ENCODE assay signal across 8 cellular contexts in the genomic region with DNA sequence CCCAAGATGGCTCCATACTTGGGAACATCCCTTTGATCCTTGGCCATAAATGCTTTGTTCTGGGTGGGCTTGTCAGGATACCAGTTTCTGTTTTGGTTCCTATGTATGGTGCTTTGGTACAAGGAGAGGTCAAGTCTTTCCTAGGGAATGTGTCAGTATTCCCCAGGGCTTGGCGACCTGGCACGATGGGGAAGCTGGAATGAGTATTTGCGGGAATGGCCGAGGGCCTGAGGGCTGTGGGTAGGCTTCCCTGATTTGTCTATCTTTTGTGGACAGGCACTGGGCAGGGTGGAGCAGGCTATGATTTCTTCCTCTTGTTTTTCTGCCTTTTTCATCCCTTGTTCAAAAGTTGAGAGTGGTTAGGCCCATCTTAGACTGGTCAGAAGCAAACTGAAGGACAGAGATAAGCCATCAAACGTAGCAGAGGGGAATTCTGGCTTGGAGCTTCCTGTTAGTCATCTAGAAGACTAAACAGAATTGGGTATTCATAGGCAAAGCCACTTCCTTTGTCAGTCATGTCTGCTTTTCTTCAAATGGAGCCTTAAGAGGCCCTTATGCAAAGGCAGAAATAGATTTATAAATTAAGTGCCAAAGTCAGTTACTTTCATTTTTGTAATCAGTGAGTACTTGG. TPM values are rescaled to one million over a fixed set of nuclear protein-coding genes. Genes with fewer than 3 reads are reported as not detected.
A peak's percentile ranks its signal among the peaks of the same experiment; 100 is the strongest.
DNase-seq lines count a peak whose midpoint lies in the region; ATAC-seq and TF ChIP-seq lines count a peak whose summit lies in the region.

No MANE protein-coding gene starts in this region.

- no peaks in the 10 kb centered on the region for H3K36me3 ChIP-seq in IMR-90 (ENCODE audit: control insufficient read depth, insufficient read depth, low read length)
- no peaks in the 10 kb centered on the region for H3K36me3 ChIP-seq in stomach

- H3K4me2 ChIP-seq in IMR-90 (ENCODE audit: low read depth, low read length), result peak overlapping the region; percentile 76; the same call in 1 of the 2 replicates

- peak overlapping the region; percentile 93; the same call in 2 of the 3 replicates for H2BK15ac ChIP-seq in IMR-90 (ENCODE audit: low read depth, low read length)

- CTCF ChIA-PET in IMR-90 (lab: Yijun Ruan, JAX), result no interaction called here

- BruUV-seq in IMR-90 (replicated peaks; lab: Mats Ljungman, UMichigan), result no TSS peak

- H3K27me3 ChIP-seq in IMR-90 (ENCODE audit: control insufficient read depth, insufficient read depth, low read length) (no peaks in the 10 kb centered on the region), stomach (no peaks in the 10 kb centered on the region)

- H2AK9ac ChIP-seq in IMR-90 (replicated peaks; ENCODE audit: low read depth, low read length, poor library complexity), result peak overlapping the region; percentile 72

- H3K9me3 ChIP-seq in IMR-90 (ENCODE audit: control insufficient read depth, insufficient read depth, low read length) (no peaks in the 10 kb centered on the region), stomach (no peaks in the 10 kb centered on the region)

- peak overlapping the region; percentile 88 for H2AFZ ChIP-seq in IMR-90 (replicated peaks; ENCODE audit: low read length, poor library complexity)

- peaks cover 24% of the 10 kb centered on the region for H3K9me1 ChIP-seq in IMR-90 (ENCODE audit: insufficient read depth, low read length)

- dilution Hi-C loops in IMR-90 (cut with HindIII; ENCODE audit: low sequenced_read_pairs, unreplicated experiment), result no loop called here

- peak overlapping the region; percentile 94 for H3K23ac ChIP-seq in IMR-90 (ENCODE audit: low read depth, low read length)

- H3K79me1 ChIP-seq in IMR-90 (ENCODE audit: low read depth in 1 of 2, low read length in 2 of 2), result 0 out of 4 replicates have a peak, but pooled peaks cover 0 to 5% of the 10 kb centered on the region in 2 experiments

- H4K20me1 ChIP-seq in IMR-90 (ENCODE audit: insufficient read depth, low read length), result no peaks in the 10 kb centered on the region

- H3K4me1 ChIP-seq in IMR-90 (ENCODE audit: control insufficient read depth, insufficient read depth, low read length), result peaks cover 26% of the 10 kb centered on the region
- H3K4me1 ChIP-seq in stomach, result peaks cover 0 to 47% (median 18%) of the 10 kb centered on the region in 4 donors

- peak overlapping the region; percentile 96 for H2BK120ac ChIP-seq in IMR-90 (ENCODE audit: low read depth, low read length)

- H3K56ac ChIP-seq in IMR-90 (ENCODE audit: extremely low read depth, insufficient read depth, low read length), result peak overlapping the region; percentile 71

- TF ChIP-seq CTCF in IMR-90 (conservative IDR thresholded peaks at IDR 0.05; ENCODE audit: low read depth, low read length), result no peak
- TF ChIP-seq CTCF in stomach (IDR thresholded peaks at IDR 0.05), result no peak

- peak overlapping the region; percentile 96 for H2BK20ac ChIP-seq in IMR-90 (ENCODE audit: low read depth, low read length)

- TF ChIP-seq RAD21 in IMR-90 (IDR thresholded peaks at IDR 0.05; ENCODE audit: low read length), result peak; percentile 17; the same call in 1 of the 2 replicates

- H3K4ac ChIP-seq in IMR-90 (ENCODE audit: low read depth, low read length), result peak overlapping the region; percentile 97

- in situ Hi-C loops in IMR-90 (cut with MboI; ENCODE audit: low sequenced_read_pairs), result no loop called here

- peak overlapping the region; percentile 98 for H2BK5ac ChIP-seq in IMR-90 (ENCODE audit: low read depth, low read length, poor library complexity, severe bottlenecking)

- peak overlapping the region; percentile 95 for H4K5ac ChIP-seq in IMR-90 (ENCODE audit: low read depth, low read length)

- peak; percentile 40 for ATAC-seq in GM21515 (IDR thresholded peaks at IDR 0.05; ENCODE audit: unreplicated experiment)
- ATAC-seq in IMR-90 (ENCODE audit: low read depth), result peak; percentile 74

- intact Hi-C loops in IMR-90 (cut with micrococcal nuclease), result no loop called here
- intact Hi-C loops in stomach (cut with DNase I; ENCODE audit: low total_unique reads), result no loop called here

- H4K8ac ChIP-seq in IMR-90 (ENCODE audit: low read depth in 2 of 2, low read length in 2 of 2), result peak overlapping the region; percentile 83 to 93

- H3K14ac ChIP-seq in IMR-90 (replicated peaks; ENCODE audit: low read depth, low read length), result peak overlapping the region; percentile 93

- DNase-seq in IMR-90 (peak; percentile 91), stomach (no peak), NCI-H69 (lab: John Stamatoyannopoulos, UW) (no peak), caudate nucleus (lab: John Stamatoyannopoulos, UW) (no peak), NCI-H1694 (lab: John Stamatoyannopoulos, UW) (no peak)
- peak; percentile 26 for DNase-seq in central memory CD4-positive, alpha-beta T cell

- H3K18ac ChIP-seq in IMR-90 (ENCODE audit: low read depth, low read length), result peak overlapping the region; percentile 92; the same call in 1 of the 2 replicates

- POLR2A ChIA-PET in IMR-90 (lab: Charles Lee; ENCODE audit: unreplicated experiment), result no interaction called here

- H2AK5ac ChIP-seq in IMR-90 (ENCODE audit: low read depth, low read length), result peak overlapping the region; percentile 97

- no CpG with 5 or more reads among the region's 5 CpGs for WGBS in IMR-90 (ENCODE audit: extremely low coverage in 2 of 2, insufficient read length in 1 of 2), 2 experiments
- 71 to 80% (median 74%) methylated on average over 5 of the region's 5 CpGs for WGBS in stomach, 5 donors

- TF ChIP-seq EP300 in stomach (IDR thresholded peaks at IDR 0.05), result no peak

- H3K9ac ChIP-seq in IMR-90 (ENCODE audit: low read depth, low read length), result no peak overlapping the region

- peak overlapping the region; percentile 72 for H3K27ac ChIP-seq in IMR-90 (ENCODE audit: insufficient read depth, low read length)
- peak overlapping the region in 1 of 5 donors; percentile 2 for H3K27ac ChIP-seq in stomach
- H3K27ac ChIP-seq in caudate nucleus (ENCODE audit: low read depth, low read length), result no peak overlapping the region

- peak overlapping the region; percentile 96 for H4K91ac ChIP-seq in IMR-90 (ENCODE audit: insufficient read depth, low read depth, low read length)

- peak overlapping the region; percentile 22; the same call in 1 of the 2 replicates for H3K4me3 ChIP-seq in GM08714 (ENCODE audit: low read length)
- H3K4me3 ChIP-seq in IMR-90 (ENCODE audit: insufficient read depth, low read depth, low read length), result peak overlapping the region; percentile 7; the same call in 1 of the 2 replicates
- H3K4me3 ChIP-seq in stomach, result no peak overlapping the region

- no peak for TF ChIP-seq POLR2A in IMR-90 (IDR thresholded peaks at IDR 0.05; ENCODE audit: low read depth, low read length)
- TF ChIP-seq POLR2A in stomach (IDR thresholded peaks at IDR 0.05), result no peak

TF ChIP-seq in IMR-90, 13 proteins besides CTCF, POLR2A, EP300 and RAD21:
- TF ChIP-seq CEBPB (IDR thresholded peaks at IDR 0.05; ENCODE audit: low read depth, low read length) (no peak), RFX5 (IDR thresholded peaks at IDR 0.05; ENCODE audit: low read depth, low read length) (no peak), SMC3 (IDR thresholded peaks at IDR 0.05; ENCODE audit: low read depth, low read length) (no peak), MAFK (IDR thresholded peaks at IDR 0.05; ENCODE audit: low read depth, low read length) (peak; percentile 17; the same call in 1 of the 2 replicates), BHLHE40 (IDR thresholded peaks at IDR 0.05; ENCODE audit: low read depth, low read length) (no peak), USF2 (IDR thresholded peaks at IDR 0.05; ENCODE audit: low read depth, low read length) (no peak), MXI1 (IDR thresholded peaks at IDR 0.05; ENCODE audit: borderline replicate concordance, low read depth, low read length) (no peak), FOS (IDR thresholded peaks at IDR 0.05; ENCODE audit: low read depth, low read length) (peak; percentile 78; the same call in 1 of the 2 replicates), CHD1 (IDR thresholded peaks at IDR 0.05; ENCODE audit: low read depth, low read length) (no peak), RCOR1 (IDR thresholded peaks at IDR 0.05; ENCODE audit: insufficient replicate concordance, low read length) (no peak), MAZ (IDR thresholded peaks at IDR 0.05; ENCODE audit: borderline replicate concordance, low read depth, low read length) (0 out of 2 replicates have a peak, but pooled peaks have one; percentile 19)

RNA-seq across cellular contexts. Expression of gene DOCK2, which starts 13.7 kb away (rescaled TPM):
- total RNA-seq in IMR-90 (2012; rRNA removed), result 1.4 and 3.0 TPM in 2 replicates
- 0.47 and 0.72 TPM in 2 replicates for polyA plus RNA-seq in IMR-90 (2012; rRNA removed)
- polyA plus RNA-seq in IMR-90 (2012; cell fraction: cytosol; rRNA removed), result 0.25 and 0.32 TPM in 2 replicates
- polyA plus RNA-seq in IMR-90 (2012; cell fraction: nucleus; rRNA removed; ENCODE audit: low replicate concordance), result 0.51 and 0.87 TPM in 2 replicates
- total RNA-seq in stomach, result 10 to 100 TPM in 4 of 5 donors, 1 to 10 TPM in 1; 3.2 to 50.2 (median 12.9) TPM
- 1 to 10 TPM; 2.1 to 5.3 (median 3.5) TPM for polyA plus RNA-seq in stomach

Comparison
In these comparisons a context has a peak if more than half of its experiments do, and no peak if none do; other contexts are left out.
1. H3K4me3 ChIP-seq: peak in GM08714 (single experiment) and IMR-90 (single experiment); none in stomach (0 of 4).
2. DNase-seq: peak in IMR-90 (single experiment) and central memory CD4-positive, alpha-beta T cell (single experiment); none in stomach (single experiment), NCI-H69 (single experiment), caudate nucleus (0 of 61) and NCI-H1694 (single experiment).